In genomic region chr15:90618330-90619136, GRCh38 we compare ENCODE assay signal across 10 cellular contexts.
DNase-seq lines count a peak whose midpoint lies in the region; ATAC-seq and TF ChIP-seq lines count a peak whose summit lies in the region.
"Had no signal": no experiment of that assay in that cellular context is flagged by ENCODE, and none has a peak within 500 bp of the region (broad histone marks: within the 10 kb centered on the region; RNA-seq: fewer than 3 reads in every experiment).

No MANE protein-coding gene starts in this region.

- no peak; the same call in none of the 2 replicates for TF ChIP-seq CTCF in AG09319 (IDR thresholded peaks at IDR 0.05; ENCODE audit: low read depth, low read length)
- peak; percentile 29; the same call in 1 of the 2 replicates for TF ChIP-seq CTCF in OCI-LY3 (IDR thresholded peaks at IDR 0.05; ENCODE audit: low read depth, low read length)

- ATAC-seq in stimulated activated naive CD8-positive, alpha-beta T cell treated with anti-CD3 and anti-CD28 coated beads, Interleukin-15, Interleukin-2, amounts not matched to agents 100 U/mL and 50 U/mL, for 24 hours: no peak
- ATAC-seq: HCT116 had no signal

- peaks cover 17 to 32% (median 24%) of the 10 kb centered on the region in 3 donors for H3K36me3 Mint-ChIP-seq in immature natural killer cell

- DNase-seq in AG09319 (ENCODE audit: extremely low read depth, low read depth) (peak; percentile 41), DMS79 (lab: John Stamatoyannopoulos, UW) (peak; percentile 37), fibroblast of the conjunctiva (ENCODE audit: low read depth) (peak; percentile 37), SK-N-DZ (ENCODE audit: low spot score) (no peak), immature natural killer cell (no peak)
- no peak for DNase-seq in stimulated activated naive CD8-positive, alpha-beta T cell treated with anti-CD3 and anti-CD28 coated beads, Interleukin-15, Interleukin-2, amounts not matched to agents 100 U/mL and 50 U/mL, for 24 hours
- DNase-seq in activated CD4-positive, alpha-beta T cell treated with anti-CD3 and anti-CD28 coated beads for 1 hour: no peak
- DNase-seq: spleen had no signal

- H3K9ac ChIP-seq in OCI-LY3 (ENCODE audit: low read length): 0 out of 2 replicates have a peak overlapping the region, but pooled peaks have one; percentile 1

- H3K4me3 Mint-ChIP-seq in immature natural killer cell: no peak overlapping the region

- H3K27me3 Mint-ChIP-seq in immature natural killer cell (ENCODE audit: low read depth in 3 of 3): no peaks in the 10 kb centered on the region

- no peaks in the 10 kb centered on the region for H3K27me3 ChIP-seq in OCI-LY3 (ENCODE audit: low read depth, low read length)
- H3K27me3 ChIP-seq: spleen had no signal

- no peak overlapping the region for H3K27ac ChIP-seq in OCI-LY3 (ENCODE audit: low read length)
- H3K27ac ChIP-seq: spleen had no signal

- H4K20me1 ChIP-seq in OCI-LY3 (ENCODE audit: insufficient read depth, low read length): no peaks in the 10 kb centered on the region

- peak overlapping the region; percentile 17 for H3K4me2 ChIP-seq in OCI-LY3 (ENCODE audit: low read length)

- H3K79me2 ChIP-seq in OCI-LY3 (ENCODE audit: low read length): no peaks in the 10 kb centered on the region

- H2AFZ ChIP-seq in OCI-LY3 (ENCODE audit: low read depth, low read length): no peak overlapping the region

- H3K4me3 ChIP-seq in OCI-LY3 (ENCODE audit: low read length): no peak overlapping the region
- H3K4me3 ChIP-seq: spleen had no signal

- peaks cover 4% of the 10 kb centered on the region for H3K36me3 ChIP-seq in OCI-LY3 (replicated peaks; ENCODE audit: low read depth, low read length)

- H3K4me1 ChIP-seq in OCI-LY3 (ENCODE audit: low read length): peaks cover 34% of the 10 kb centered on the region

- peaks cover 0 to 18% of the 10 kb centered on the region in 2 donors for H3K4me1 Mint-ChIP-seq in immature natural killer cell

- no peaks in the 10 kb centered on the region for H3K9me3 ChIP-seq in OCI-LY3 (ENCODE audit: insufficient read depth, low read length)
- H3K9me3 ChIP-seq: spleen had no signal

- peak overlapping the region in 1 of 6 donors; percentile 13 for H3K27ac Mint-ChIP-seq in immature natural killer cell

- no peaks in the 10 kb centered on the region for H3K9me3 Mint-ChIP-seq in immature natural killer cell

Comparison
In these comparisons a context has a peak if more than half of its experiments do, and no peak if none do; other contexts are left out.
1. DNase-seq: peak in AG09319 (single experiment), DMS79 (single experiment) and fibroblast of the conjunctiva (single experiment); none in SK-N-DZ (single experiment), stimulated activated naive CD8-positive, alpha-beta T cell treated with anti-CD3 and anti-CD28 coated beads, Interleukin-15, Interleukin-2, amounts not matched to agents 100 U/mL and 50 U/mL, for 24 hours (single experiment), activated CD4-positive, alpha-beta T cell treated with anti-CD3 and anti-CD28 coated beads for 1 hour (single experiment) and immature natural killer cell (0 of 3).